ENCODE assay signal across 35 cellular contexts in the genomic region with DNA sequence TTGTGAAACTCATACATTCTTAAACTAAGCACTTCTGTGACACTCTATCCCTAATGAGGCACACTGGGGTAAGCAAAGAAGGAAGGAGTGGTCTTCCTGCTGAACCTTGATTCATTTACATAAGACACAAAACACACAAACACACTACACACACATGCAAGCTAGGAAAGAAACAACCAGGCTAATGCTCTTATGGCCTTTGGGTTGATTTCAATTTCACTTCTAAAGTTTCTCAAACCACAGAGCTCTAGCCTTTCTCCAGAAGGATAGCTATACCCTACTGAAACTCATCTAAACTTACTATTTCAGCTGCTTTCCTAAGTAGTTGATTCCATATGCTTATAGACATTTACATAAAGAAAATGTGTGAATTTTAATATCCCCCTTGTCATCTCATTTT.
DNase-seq lines count a peak whose midpoint lies in the region; ATAC-seq and TF ChIP-seq lines count a peak whose summit lies in the region.
"Had no signal": no experiment of that assay in that cellular context is flagged by ENCODE, and none has a peak within 500 bp of the region (broad histone marks: within the 10 kb centered on the region; RNA-seq: fewer than 3 reads in every experiment).

No MANE protein-coding gene starts in this region.

- TF ChIP-seq CTCF in gastrocnemius medialis (IDR thresholded peaks at IDR 0.05 in 4 of 5, conservative IDR thresholded peaks at IDR 0.05 in 1 of 5): no peak

- no peak overlapping the region for H3K4me3 Mint-ChIP-seq in dendritic cell treated with granulocyte-macrophage colony-stimulating factor and Interleukin-4, amounts not matched to agents 40 ng/mL and 50 ng/mL, for 4 days
- no peak overlapping the region for H3K4me3 Mint-ChIP-seq in T-cell
- H3K4me3 Mint-ChIP-seq: activated B cell treated with CpG ODN at 0.5 μM for 24 hours; activated T-cell treated with anti-CD3 and anti-CD28 coated beads, Interleukin-2, amount 50 U/mL, for 72 hours; B cell; CD4-positive, alpha-beta memory T cell; effector memory CD8-positive, alpha-beta T cell; H9; naive B cell; stimulated activated naive CD8-positive, alpha-beta T cell treated with anti-CD3 and anti-CD28 coated beads, Interleukin-15, amount 100 ng/mL, for 72 hours had no signal

- ATAC-seq in GM18519 (IDR thresholded peaks at IDR 0.05; ENCODE audit: low FRiP score, unreplicated experiment) (peak; percentile 57), HG02885 (IDR thresholded peaks at IDR 0.05; ENCODE audit: poor library complexity, unreplicated experiment) (peak; percentile 68), T-cell (replicated peaks in 1 of 4) (no peak), gastrocnemius medialis (no peak), HG02571 (IDR thresholded peaks at IDR 0.05; ENCODE audit: unreplicated experiment) (no peak)
- ATAC-seq: activated T-cell treated with anti-CD3 and anti-CD28 coated beads, Interleukin-2, amount 50 U/mL, for 72 hours; effector memory CD8-positive, alpha-beta T cell; heart left ventricle; HepG2; left ventricle myocardium superior; right lobe of liver; stimulated activated naive CD8-positive, alpha-beta T cell treated with anti-CD3 and anti-CD28 coated beads, Interleukin-15, amount 100 ng/mL, for 72 hours had no signal

- H3K9me3 Mint-ChIP-seq in dendritic cell treated with granulocyte-macrophage colony-stimulating factor and Interleukin-4, amounts not matched to agents 40 ng/mL and 50 ng/mL, for 4 days: no peaks in the 10 kb centered on the region
- no peaks in the 10 kb centered on the region for H3K9me3 Mint-ChIP-seq in T-cell
- H3K9me3 Mint-ChIP-seq: activated B cell treated with CpG ODN at 0.5 μM for 24 hours; activated T-cell treated with anti-CD3 and anti-CD28 coated beads, Interleukin-2, amount 50 U/mL, for 72 hours; CD4-positive, alpha-beta memory T cell; effector memory CD8-positive, alpha-beta T cell; H9; stimulated activated naive CD8-positive, alpha-beta T cell treated with anti-CD3 and anti-CD28 coated beads, Interleukin-15, amount 100 ng/mL, for 72 hours had no signal

- H3K9me3 ChIP-seq in subcutaneous abdominal adipose tissue (ENCODE audit: control insufficient read depth in 5 of 5, low read length in 5 of 5): no peaks in the 10 kb centered on the region
- no peaks in the 10 kb centered on the region for H3K9me3 ChIP-seq in MG63
- no peaks in the 10 kb centered on the region for H3K9me3 ChIP-seq in gastrocnemius medialis
- H3K9me3 ChIP-seq: neutrophil, right lobe of liver, thyroid gland had no signal

- no peak overlapping the region for H3K4me3 ChIP-seq in subcutaneous abdominal adipose tissue (ENCODE audit: low read depth in 1 of 5, low read length in 5 of 5)
- H3K4me3 ChIP-seq in MG63: no peak overlapping the region
- H3K4me3 ChIP-seq in gastrocnemius medialis: no peak overlapping the region
- H3K4me3 ChIP-seq: coronary artery, heart left ventricle, right lobe of liver, thyroid gland had no signal

- H3K4me1 ChIP-seq in subcutaneous abdominal adipose tissue (ENCODE audit: control insufficient read depth in 5 of 5, insufficient read depth in 5 of 5, low read length in 5 of 5): peaks cover 6 to 48% (median 43%) of the 10 kb centered on the region in 5 donors
- H3K4me1 ChIP-seq in gastrocnemius medialis: peaks cover 54 to 63% of the 10 kb centered on the region in 2 donors
- H3K4me1 ChIP-seq: right lobe of liver had no signal

- TF ChIP-seq POLR2A in gastrocnemius medialis (IDR thresholded peaks at IDR 0.05): no peak

- H3K4me1 Mint-ChIP-seq in dendritic cell treated with granulocyte-macrophage colony-stimulating factor and Interleukin-4, amounts not matched to agents 40 ng/mL and 50 ng/mL, for 4 days (ENCODE audit: low read depth): peaks cover 12% of the 10 kb centered on the region
- peaks cover 0 to 4% (median 3%) of the 10 kb centered on the region in 3 donors for H3K4me1 Mint-ChIP-seq in T-cell
- H3K4me1 Mint-ChIP-seq: stimulated activated naive CD8-positive, alpha-beta T cell treated with anti-CD3 and anti-CD28 coated beads, Interleukin-15, amount 100 ng/mL, for 72 hours had no signal

- in situ Hi-C loops in gastrocnemius medialis (cut with MboI; ENCODE audit: low sequenced_read_pairs in 4 of 4): no loop called here

- H3K27me3 ChIP-seq in subcutaneous abdominal adipose tissue (ENCODE audit: control insufficient read depth in 5 of 5, insufficient read depth in 4 of 5, low read length in 5 of 5) (no peaks in the 10 kb centered on the region), MG63 (no peaks in the 10 kb centered on the region), gastrocnemius medialis (no peaks in the 10 kb centered on the region)
- H3K27me3 ChIP-seq: heart left ventricle, neutrophil, right lobe of liver, thyroid gland had no signal

- H3K36me3 ChIP-seq in subcutaneous abdominal adipose tissue (ENCODE audit: control insufficient read depth in 5 of 5, insufficient read depth in 5 of 5, low read length in 5 of 5) (no peaks in the 10 kb centered on the region), MG63 (no peaks in the 10 kb centered on the region), gastrocnemius medialis (no peaks in the 10 kb centered on the region)
- H3K36me3 ChIP-seq: heart left ventricle, neutrophil, right lobe of liver, thyroid gland had no signal

- H3K27me3 Mint-ChIP-seq in dendritic cell treated with granulocyte-macrophage colony-stimulating factor and Interleukin-4, amounts not matched to agents 40 ng/mL and 50 ng/mL, for 4 days: peaks cover 7% of the 10 kb centered on the region
- H3K27me3 Mint-ChIP-seq in T-cell: no peaks in the 10 kb centered on the region
- H3K27me3 Mint-ChIP-seq: activated B cell treated with CpG ODN at 0.5 μM for 24 hours; B cell; CD4-positive, alpha-beta memory T cell; effector memory CD8-positive, alpha-beta T cell; naive B cell; stimulated activated naive CD8-positive, alpha-beta T cell treated with anti-CD3 and anti-CD28 coated beads, Interleukin-15, amount 100 ng/mL, for 72 hours had no signal

- CTCF ChIA-PET in T-cell (lab: Charles Lee): interaction anchor here in 1 of 2 donors (0.7 kb wide), 1 partner anchor 245 kb away, joined by 3 read pairs; no protein-coding TSS in a partner anchor

- peak overlapping the region; percentile 74 for H3K27ac Mint-ChIP-seq in dendritic cell treated with granulocyte-macrophage colony-stimulating factor and Interleukin-4, amounts not matched to agents 40 ng/mL and 50 ng/mL, for 4 days
- H3K27ac Mint-ChIP-seq in T-cell: no peak overlapping the region
- H3K27ac Mint-ChIP-seq: activated B cell treated with CpG ODN at 0.5 μM for 24 hours; activated T-cell treated with anti-CD3 and anti-CD28 coated beads, Interleukin-2, amount 50 U/mL, for 72 hours; B cell; CD4-positive, alpha-beta memory T cell; effector memory CD8-positive, alpha-beta T cell; H9; naive B cell; stimulated activated naive CD8-positive, alpha-beta T cell treated with anti-CD3 and anti-CD28 coated beads, Interleukin-15, amount 100 ng/mL, for 72 hours had no signal

- peak overlapping the region; percentile 20 for H3K27ac ChIP-seq in subcutaneous abdominal adipose tissue (ENCODE audit: low read depth, low read length)
- H3K27ac ChIP-seq in gastrocnemius medialis: peak overlapping the region in 2 of 4 donors; percentile 21 to 27
- H3K27ac ChIP-seq: neutrophil, right lobe of liver, thyroid gland had no signal

- DNase-seq in MG63 (no peak), T-cell (no peak), gastrocnemius medialis (no peak)
- DNase-seq: ACHN; activated B cell treated with CpG ODN at 0.5 μM for 24 hours; activated CD4-positive, alpha-beta T cell treated with anti-CD3 and anti-CD28 coated beads, Interleukin-2, amount 50 U/mL, for 4 hours; activated T-cell treated with anti-CD3 and anti-CD28 coated beads, Interleukin-2, amount 50 U/mL, for 72 hours; CD4-positive, alpha-beta memory T cell; DMS 273 treated with DMSO at 0.1 percent for 48 hours; effector memory CD8-positive, alpha-beta T cell; EL; H9; heart left ventricle; Kasumi-1; left ventricle myocardium superior; naive B cell; NCI-H146; NCI-H2107; NCI-H446 treated with DMSO at 0.1 percent for 48 hours; posterior cingulate gyrus; right lobe of liver; stimulated activated CD4-positive, alpha-beta T cell treated with anti-CD3 and anti-CD28 coated beads, Interleukin-12 subunit alpha, Interleukin-12 subunit beta, amount 100 ng/mL, for 4 hours; stimulated activated CD4-positive, alpha-beta T cell treated with anti-CD3 and anti-CD28 coated beads, Interleukin-2, amount 100 ng/mL, for 48 hours; stimulated activated naive CD8-positive, alpha-beta T cell treated with anti-CD3 and anti-CD28 coated beads, Interleukin-15, amount 100 ng/mL, for 72 hours; T-helper 1 cell; thyroid gland had no signal

- H3K36me3 Mint-ChIP-seq in dendritic cell treated with granulocyte-macrophage colony-stimulating factor and Interleukin-4, amounts not matched to agents 40 ng/mL and 50 ng/mL, for 4 days (ENCODE audit: low read depth): no peaks in the 10 kb centered on the region
- H3K36me3 Mint-ChIP-seq in T-cell: no peaks in the 10 kb centered on the region
- H3K36me3 Mint-ChIP-seq: CD4-positive, alpha-beta memory T cell; naive B cell had no signal

- no peak overlapping the region for H3K9ac ChIP-seq in subcutaneous abdominal adipose tissue (ENCODE audit: low read length in 5 of 5)

- intact Hi-C loops in dendritic cell treated with granulocyte-macrophage colony-stimulating factor and Interleukin-4, amounts not matched to agents 40 ng/mL and 50 ng/mL, for 4 days (cut with micrococcal nuclease): no loop called here
- intact Hi-C loops in gastrocnemius medialis (cut with DNase I; ENCODE audit: low total_unique reads): loop anchor here (5.0 kb wide), 1 partner anchor 129 kb away; no protein-coding TSS in a partner anchor

- POLR2A ChIA-PET in T-cell (lab: Charles Lee): no interaction called here

Comparison
In these comparisons a context has a peak if more than half of its experiments do, and no peak if none do; other contexts are left out.
1. ATAC-seq: peak in GM18519 (single experiment) and HG02885 (single experiment); none in T-cell (0 of 4), gastrocnemius medialis (0 of 2) and HG02571 (single experiment).